19 cellular contexts compared by ENCODE assay signal in genomic region chr3:20773320-20773984, GRCh38.
"Had no signal": no experiment of that assay in that cellular context is flagged by ENCODE, and none has a peak within 500 bp of the region (broad histone marks: within the 10 kb centered on the region; RNA-seq: fewer than 3 reads in every experiment).

No MANE protein-coding gene starts in this region.

- H3K4me3 Mint-ChIP-seq: activated naive CD8-positive, alpha-beta T cell treated with anti-CD3 and anti-CD28 coated beads for 36 hours; activated T-cell treated with anti-CD3 and anti-CD28 coated beads, Interleukin-2, amount 50 U/mL, for 24 hours; naive thymus-derived CD4-positive, alpha-beta T cell; neural progenitor cell; T-cell; T-helper 2 cell treated with Interferon-gamma antibody and Interleukin-4, amounts not matched to agents 5 μg/mL and 100 μg/mL, for 36 hours had no signal

- H3K36me3 Mint-ChIP-seq: activated naive CD8-positive, alpha-beta T cell treated with anti-CD3 and anti-CD28 coated beads for 36 hours; naive thymus-derived CD4-positive, alpha-beta T cell; neural progenitor cell; T-cell had no signal

- ATAC-seq: heart left ventricle; left colon; naive thymus-derived CD4-positive, alpha-beta T cell; stimulated activated naive CD8-positive, alpha-beta T cell treated with anti-CD3 and anti-CD28 coated beads, Interleukin-15, Interleukin-2, amounts not matched to agents 100 U/mL and 50 U/mL, for 24 hours; T-cell; upper lobe of right lung had no signal

- DNase-seq: activated CD4-positive, alpha-beta T cell treated with anti-CD3 and anti-CD28 coated beads, Interleukin-2, amount 50 U/mL, for 1 hour; activated CD4-positive, CD25-positive, alpha-beta regulatory T cell treated with anti-CD3 and anti-CD28 coated beads, Interleukin-2, amount 50 U/mL, for 72 hours; activated naive CD4-positive, alpha-beta T cell; activated naive CD8-positive, alpha-beta T cell treated with anti-CD3 and anti-CD28 coated beads for 36 hours; activated T-cell treated with anti-CD3 and anti-CD28 coated beads, Interleukin-2, amount 50 U/mL, for 24 hours; cerebellar nuclear complex; heart left ventricle; islet precursor cell; left colon; naive thymus-derived CD4-positive, alpha-beta T cell; stimulated activated CD4-positive, alpha-beta T cell treated with anti-CD3 and anti-CD28 coated beads, Interleukin-12 subunit alpha, Interleukin-12 subunit beta, amount 100 ng/mL, for 4 hours; stimulated activated CD4-positive, alpha-beta T cell treated with anti-CD3 and anti-CD28 coated beads, Interleukin-4, amount 100 ng/mL, for 4 hours; stimulated activated naive CD8-positive, alpha-beta T cell treated with anti-CD3 and anti-CD28 coated beads, Interleukin-15, Interleukin-2, amounts not matched to agents 100 U/mL and 50 U/mL, for 24 hours; T-cell; upper lobe of right lung; WERI-Rb-1 had no signal

- H3K9me3 Mint-ChIP-seq: activated naive CD8-positive, alpha-beta T cell treated with anti-CD3 and anti-CD28 coated beads for 36 hours; neural progenitor cell had no signal

- H3K27me3 Mint-ChIP-seq: activated naive CD8-positive, alpha-beta T cell treated with anti-CD3 and anti-CD28 coated beads for 36 hours; activated T-cell treated with anti-CD3 and anti-CD28 coated beads, Interleukin-2, amount 50 U/mL, for 24 hours; naive thymus-derived CD4-positive, alpha-beta T cell; T-cell had no signal

- H3K4me1 Mint-ChIP-seq: activated naive CD8-positive, alpha-beta T cell treated with anti-CD3 and anti-CD28 coated beads for 36 hours; naive thymus-derived CD4-positive, alpha-beta T cell; neural progenitor cell; T-cell had no signal

- H3K27ac Mint-ChIP-seq: activated naive CD8-positive, alpha-beta T cell treated with anti-CD3 and anti-CD28 coated beads for 36 hours; activated T-cell treated with anti-CD3 and anti-CD28 coated beads, Interleukin-2, amount 50 U/mL, for 24 hours; activated T-helper 2 cell treated with anti-CD3 and anti-CD28 coated beads, Interferon-gamma antibody, Interleukin-2, Interleukin-4, amounts not matched to agents 10 μg/mL and 5 μg/mL and 100 μg/mL, durations not matched to agents 14 hours and 24 hours and 36 hours; naive thymus-derived CD4-positive, alpha-beta T cell; neural progenitor cell; T-cell; T-helper 2 cell treated with Interferon-gamma antibody and Interleukin-4, amounts not matched to agents 5 μg/mL and 100 μg/mL, for 36 hours had no signal
